Comparison of ENCODE assay signal across 8 cellular contexts in the genomic region with DNA sequence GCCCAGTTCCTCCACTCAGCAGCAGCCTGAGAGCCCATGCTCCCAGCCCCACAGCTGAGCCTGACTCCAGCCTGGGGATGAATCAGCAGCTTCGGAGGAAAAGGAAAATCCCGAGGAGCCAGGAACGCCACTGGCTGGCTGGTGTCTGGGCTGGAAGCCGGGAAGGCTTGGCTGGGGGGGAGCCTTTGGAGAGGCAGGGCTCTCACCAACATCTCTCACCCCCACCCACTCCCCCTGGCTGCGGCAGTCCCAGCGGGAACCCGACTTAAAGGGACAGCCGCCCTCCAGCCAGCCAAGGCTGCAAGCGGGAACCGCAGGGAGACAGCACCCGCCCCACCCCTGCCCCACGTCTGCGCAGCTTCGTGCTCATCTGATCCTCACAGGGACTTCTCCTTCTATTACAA. TPM values are rescaled to one million over a fixed set of nuclear protein-coding genes. Genes with fewer than 3 reads are reported as not detected.
DNase-seq lines count a peak whose midpoint lies in the region; ATAC-seq and TF ChIP-seq lines count a peak whose summit lies in the region.

No MANE protein-coding gene starts in this region.

- peak overlapping the region; percentile 58 for H3K27ac ChIP-seq in A673 (ENCODE audit: low read depth, low read length, poor library complexity, severe bottlenecking)
- H3K27ac ChIP-seq in epithelial cell of prostate: peak overlapping the region; percentile 16

- H3K4me1 ChIP-seq in A673 (ENCODE audit: insufficient read depth, low read length, poor library complexity, severe bottlenecking): peaks cover 26% of the 10 kb centered on the region

- DNase-seq in A673 (ENCODE audit: low spot score) (peak; percentile 75), NCI-H446 treated with DMSO at 0.1 percent for 48 hours (lab: John Stamatoyannopoulos, UW) (peak; percentile 73), epithelial cell of prostate (ENCODE audit: low read depth, low spot score) (no peak), midbrain (lab: John Stamatoyannopoulos, UW) (peak; percentile 91), NOMO-1 treated with DMSO at 0.1 percent for 48 hours (lab: John Stamatoyannopoulos, UW; ENCODE audit: unreplicated experiment) (no peak)
- no peak for DNase-seq in stimulated activated CD4-positive, alpha-beta T cell treated with anti-CD3 and anti-CD28 coated beads, Interleukin-2, amount 100 ng/mL, for 48 hours

- ATAC-seq in HG02973 (IDR thresholded peaks at IDR 0.05; ENCODE audit: unreplicated experiment) (no peak), HG03135 (IDR thresholded peaks at IDR 0.05; ENCODE audit: unreplicated experiment) (no peak)

- intact Hi-C loops in A673 (cut with micrococcal nuclease; ENCODE audit: unreplicated experiment): no loop called here

- no peaks in the 10 kb centered on the region for H3K9me3 ChIP-seq in A673 (ENCODE audit: low read depth, low read length, poor library complexity, severe bottlenecking)

- H3K27me3 ChIP-seq in A673 (replicated peaks; ENCODE audit: insufficient read depth, low read depth, low read length, poor library complexity): no peaks in the 10 kb centered on the region

- CTCF ChIA-PET in A673 (lab: Charles Lee): interaction anchor here (0.6 kb wide), 1 partner anchor 117 kb away, joined by 5 read pairs; no protein-coding TSS in a partner anchor

- H3K4me3 ChIP-seq in A673 (ENCODE audit: low read depth, low read length, poor library complexity, severe bottlenecking): peak overlapping the region; percentile 33

- no peaks in the 10 kb centered on the region for H3K36me3 ChIP-seq in A673 (ENCODE audit: insufficient read depth, low read length, poor library complexity, severe bottlenecking)

- no TSS peak for BruUV-seq in A673 (replicated peaks; lab: Mats Ljungman, UMichigan)

- no peak for TF ChIP-seq CTCF in A673 (conservative IDR thresholded peaks at IDR 0.05; ENCODE audit: low read depth, low read length)

- POLR2A ChIA-PET in A673 (lab: Charles Lee; ENCODE audit: low non-redundant PET): no interaction called here

RNA-seq across cellular contexts. Expression of a gene that starts 28.4 kb away (rescaled TPM):
- 54.8 and 64.2 TPM in 2 replicates for total RNA-seq in A673 (2021)

RNA-seq across cellular contexts. Expression of a gene that starts 48.6 kb away (rescaled TPM):
- total RNA-seq in A673 (2021): 124 and 126 TPM in 2 replicates

Comparison
In these comparisons a context has a peak if more than half of its experiments do, and no peak if none do; other contexts are left out.
1. DNase-seq: peak in A673 (single experiment), NCI-H446 treated with DMSO at 0.1 percent for 48 hours (single experiment) and midbrain (single experiment); none in epithelial cell of prostate (single experiment), NOMO-1 treated with DMSO at 0.1 percent for 48 hours (single experiment) and stimulated activated CD4-positive, alpha-beta T cell treated with anti-CD3 and anti-CD28 coated beads, Interleukin-2, amount 100 ng/mL, for 48 hours (0 of 2).